Comparison of ENCODE assay signal across 1 cellular context in genomic region chr2:154825358-154825757, GRCh38.
TF ChIP-seq lines count a peak whose summit lies in the region.

No MANE protein-coding gene starts in this region.

TF ChIP-seq in HEK293, 187 proteins besides CTCF, POLR2A, EP300 and RAD21 (continued from another document):
- TF ChIP-seq, protein P1, sequence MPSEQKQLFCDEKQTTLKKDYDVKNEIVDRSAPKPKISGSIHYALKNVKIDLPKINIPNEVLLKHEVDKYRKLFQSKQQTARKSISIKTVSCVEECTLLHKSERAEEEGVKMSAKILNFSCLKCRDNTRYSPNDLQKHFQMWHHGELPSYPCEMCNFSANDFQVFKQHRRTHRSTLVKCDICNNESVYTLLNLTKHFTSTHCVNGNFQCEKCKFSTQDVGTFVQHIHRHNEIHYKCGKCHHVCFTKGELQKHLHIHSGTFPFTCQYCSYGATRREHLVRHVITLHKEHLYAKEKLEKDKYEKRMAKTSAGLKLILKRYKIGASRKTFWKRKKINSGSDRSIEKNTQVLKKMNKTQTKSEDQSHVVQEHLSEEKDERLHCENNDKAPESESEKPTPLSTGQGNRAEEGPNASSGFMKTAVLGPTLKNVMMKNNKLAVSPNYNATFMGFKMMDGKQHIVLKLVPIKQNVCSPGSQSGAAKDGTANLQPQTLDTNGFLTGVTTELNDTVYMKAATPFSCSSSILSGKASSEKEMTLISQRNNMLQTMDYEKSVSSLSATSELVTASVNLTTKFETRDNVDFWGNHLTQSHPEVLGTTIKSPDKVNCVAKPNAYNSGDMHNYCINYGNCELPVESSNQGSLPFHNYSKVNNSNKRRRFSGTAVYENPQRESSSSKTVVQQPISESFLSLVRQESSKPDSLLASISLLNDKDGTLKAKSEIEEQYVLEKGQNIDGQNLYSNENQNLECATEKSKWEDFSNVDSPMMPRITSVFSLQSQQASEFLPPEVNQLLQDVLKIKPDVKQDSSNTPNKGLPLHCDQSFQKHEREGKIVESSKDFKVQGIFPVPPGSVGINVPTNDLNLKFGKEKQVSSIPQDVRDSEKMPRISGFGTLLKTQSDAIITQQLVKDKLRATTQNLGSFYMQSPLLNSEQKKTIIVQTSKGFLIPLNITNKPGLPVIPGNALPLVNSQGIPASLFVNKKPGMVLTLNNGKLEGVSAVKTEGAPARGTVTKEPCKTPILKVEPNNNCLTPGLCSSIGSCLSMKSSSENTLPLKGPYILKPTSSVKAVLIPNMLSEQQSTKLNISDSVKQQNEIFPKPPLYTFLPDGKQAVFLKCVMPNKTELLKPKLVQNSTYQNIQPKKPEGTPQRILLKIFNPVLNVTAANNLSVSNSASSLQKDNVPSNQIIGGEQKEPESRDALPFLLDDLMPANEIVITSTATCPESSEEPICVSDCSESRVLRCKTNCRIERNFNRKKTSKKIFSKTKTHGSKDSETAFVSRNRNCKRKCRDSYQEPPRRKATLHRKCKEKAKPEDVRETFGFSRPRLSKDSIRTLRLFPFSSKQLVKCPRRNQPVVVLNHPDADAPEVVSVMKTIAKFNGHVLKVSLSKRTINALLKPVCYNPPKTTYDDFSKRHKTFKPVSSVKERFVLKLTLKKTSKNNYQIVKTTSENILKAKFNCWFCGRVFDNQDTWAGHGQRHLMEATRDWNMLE (tag by site-specific recombination; conservative IDR thresholded peaks at IDR 0.05; ENCODE audit: low read depth): peak; percentile 42; the same call in 1 of the 2 replicates
- TF ChIP-seq ZNF394 (tag by site-specific recombination; IDR thresholded peaks at IDR 0.05; ENCODE audit: borderline replicate concordance): peak; percentile 62; the same call in 1 of the 2 replicates
- no peak for TF ChIP-seq AEBP2 (tag by site-specific recombination; IDR thresholded peaks at IDR 0.05; ENCODE audit: borderline replicate concordance)
- peak; percentile 57 for TF ChIP-seq ZNF426 (tag by site-specific recombination; IDR thresholded peaks at IDR 0.05)
- TF ChIP-seq ZNF544 (tag by site-specific recombination; IDR thresholded peaks at IDR 0.05): no peak
- TF ChIP-seq ZBTB8A (tag by site-specific recombination; IDR thresholded peaks at IDR 0.05): 0 out of 2 replicates have a peak, but pooled peaks have one; percentile 20
- no peak for TF ChIP-seq ZNF398 (tag by site-specific recombination; IDR thresholded peaks at IDR 0.05)
- no peak for TF ChIP-seq ZNF600 (tag by site-specific recombination; IDR thresholded peaks at IDR 0.05)
- TF ChIP-seq ZBTB11 (tag by site-specific recombination; conservative IDR thresholded peaks at IDR 0.05; ENCODE audit: low read depth): peak; percentile 56; the same call in 1 of the 2 replicates
- TF ChIP-seq KLF1 (tag by site-specific recombination; IDR thresholded peaks at IDR 0.05): no peak
